8 cellular contexts compared by ENCODE assay signal in the genomic region with DNA sequence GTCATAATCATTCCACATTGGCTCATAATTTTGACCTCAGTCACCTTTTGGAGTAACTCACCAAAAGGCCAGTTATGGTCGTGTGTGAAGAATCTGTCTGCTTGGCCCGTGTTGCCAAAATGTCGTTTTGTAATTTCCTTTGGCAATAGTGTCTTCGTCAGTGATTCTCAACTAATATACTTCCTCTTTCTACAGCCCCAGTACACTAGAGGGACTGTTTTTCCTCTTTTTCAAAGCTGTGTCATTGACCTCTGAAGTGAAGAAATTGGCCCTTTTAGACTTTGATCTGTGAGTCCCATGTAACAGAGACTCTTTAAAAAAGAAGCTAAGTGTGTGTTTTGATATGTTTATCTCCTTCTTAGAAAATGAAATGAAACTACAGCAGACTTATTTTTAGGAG. TPM values are rescaled to one million over a fixed set of nuclear protein-coding genes. Genes with fewer than 3 reads are reported as not detected.
DNase-seq lines count a peak whose midpoint lies in the region; ATAC-seq, FAIRE-seq and TF ChIP-seq lines count a peak whose summit lies in the region.

No MANE protein-coding gene starts in this region.

- H3K9me3 Mint-ChIP-seq in IgD-negative memory B cell (no peaks in the 10 kb centered on the region), astrocyte (ENCODE audit: unreplicated experiment) (no peaks in the 10 kb centered on the region)

- H3K79me2 ChIP-seq in astrocyte (ENCODE audit: insufficient read depth, low read length) (peaks cover 86% of the 10 kb centered on the region), HepG2 (ENCODE audit: insufficient read depth, low read length) (peaks cover 91% of the 10 kb centered on the region)

- H2AFZ ChIP-seq in astrocyte (ENCODE audit: low read depth, low read length) (no peak overlapping the region), HepG2 (ENCODE audit: low read length) (no peak overlapping the region)

- no peak overlapping the region for H3K4me3 ChIP-seq in astrocyte (ENCODE audit: insufficient read depth, low read depth, low read length)
- H3K4me3 ChIP-seq in HepG2 (replicated peaks in 1 of 3; ENCODE audit: insufficient read depth in 1 of 3, low read depth in 2 of 3, low read length in 3 of 3): peak overlapping the region in 2 of 3 experiments; percentile 39 to 99; a peak in 2 of 6 replicates
- H3K4me3 ChIP-seq in transverse colon: peak overlapping the region in 1 of 4 donors; percentile 72
- no peak overlapping the region for H3K4me3 ChIP-seq in H7 (ENCODE audit: insufficient read depth, low read depth, low read length)

- no peaks in the 10 kb centered on the region for H3K27me3 Mint-ChIP-seq in IgD-negative memory B cell
- no peaks in the 10 kb centered on the region for H3K27me3 Mint-ChIP-seq in astrocyte (ENCODE audit: low read depth, unreplicated experiment)

- CTCF ChIA-PET in HepG2 (lab: Yijun Ruan, JAX; ENCODE audit: low intra/inter-chr PET ratio, low total read pairs): no interaction called here

- BruUV-seq in HepG2 (replicated peaks; lab: Mats Ljungman, UMichigan): no TSS peak

- H3K4me1 Mint-ChIP-seq in IgD-negative memory B cell (peaks cover 25 to 60% (median 40%) of the 10 kb centered on the region in 3 donors), astrocyte (ENCODE audit: low read depth, unreplicated experiment) (peaks cover 28% of the 10 kb centered on the region)

- POLR2A ChIA-PET in HepG2 (lab: Yijun Ruan, JAX): interaction anchor here (0.8 kb wide), 1 partner anchor 197 kb away, joined by 3 read pairs; no protein-coding TSS in a partner anchor

- FAIRE-seq in astrocyte (lab: Jason Lieb, UNC) (no peak), HepG2 (lab: Jason Lieb, UNC) (peak; percentile 91)

- intact Hi-C loops in HepG2 (cut with micrococcal nuclease; ENCODE audit: unreplicated experiment): loop anchor here (10.0 kb wide), 1 partner anchor 149 kb away; no protein-coding TSS in a partner anchor
- intact Hi-C loops in transverse colon (cut with DNase I; ENCODE audit: low total_unique reads): no loop called here

- TF ChIP-seq EP300 in HepG2 (IDR thresholded peaks at IDR 0.05; ENCODE audit: low read depth in 2 of 2, low read length in 2 of 2) (peak in 1 of 2 experiments; percentile 79; a peak in 2 of 4 replicates), HepG2 (CRISPR knock-in tag; IDR thresholded peaks at IDR 0.05; ENCODE audit: borderline replicate concordance) (no peak), transverse colon (IDR thresholded peaks at IDR 0.05; ENCODE audit: low read depth) (no peak)

- H3K36me3 Mint-ChIP-seq in IgD-negative memory B cell: peaks cover 3% of the 10 kb centered on the region
- H3K36me3 Mint-ChIP-seq in astrocyte (ENCODE audit: low read depth, unreplicated experiment): peaks cover 13% of the 10 kb centered on the region

- H3K27ac ChIP-seq in astrocyte (ENCODE audit: low read depth, low read length) (peak overlapping the region; percentile 71), HepG2 (ENCODE audit: extremely low read length, insufficient read depth, low read length) (peak overlapping the region; percentile 53), transverse colon (peak overlapping the region; percentile 98 to 100 (median 99))

- H3K4me3 Mint-ChIP-seq in IgD-negative memory B cell (peak overlapping the region; percentile 51 to 84 (median 72)), astrocyte (ENCODE audit: unreplicated experiment) (peak overlapping the region; percentile 2)

- TF ChIP-seq RAD21 in HepG2 (CRISPR knock-in tag; IDR thresholded peaks at IDR 0.05): no peak

- H3K36me3 ChIP-seq in astrocyte (ENCODE audit: insufficient read depth, low read length): peaks cover 10% of the 10 kb centered on the region
- peaks cover 15 to 46% of the 10 kb centered on the region in 2 experiments for H3K36me3 ChIP-seq in HepG2 (replicated peaks in 1 of 2; ENCODE audit: control insufficient read depth in 1 of 2, insufficient read depth in 2 of 2, low read length in 2 of 2)
- peaks cover 0 to 32% (median 7%) of the 10 kb centered on the region in 4 donors for H3K36me3 ChIP-seq in transverse colon
- no peaks in the 10 kb centered on the region; the same call in 1 of the 2 replicates for H3K36me3 ChIP-seq in H7 (replicated peaks; ENCODE audit: control insufficient read depth, insufficient read depth, low read length)

- TF ChIP-seq POLR2A in HepG2 (IDR thresholded peaks at IDR 0.05; ENCODE audit: insufficient read depth in 1 of 2, low read depth in 2 of 2, low read length in 2 of 2): no peak
- TF ChIP-seq POLR2A in transverse colon (IDR thresholded peaks at IDR 0.05): no peak

- 2% methylated on average over 4 of the region's 4 CpGs for WGBS in HepG2 (ENCODE audit: low lambda C conversion rate)
- WGBS in transverse colon (ENCODE audit: low coverage in 1 of 2), 2 donors: 0 to 3% methylated on average over 4 of the region's 4 CpGs

- no peaks in the 10 kb centered on the region for H3K27me3 ChIP-seq in astrocyte (ENCODE audit: insufficient read depth, low read length)
- H3K27me3 ChIP-seq in HepG2 (ENCODE audit: control insufficient read depth in 1 of 2, insufficient read depth in 2 of 2, low read length in 2 of 2): no peaks in the 10 kb centered on the region; a peak in 1 of 5 replicates
- H3K27me3 ChIP-seq in transverse colon: no peaks in the 10 kb centered on the region
- H3K27me3 ChIP-seq in H7 (ENCODE audit: control insufficient read depth, insufficient read depth, low read length): peaks cover 9% of the 10 kb centered on the region

- TF ChIP-seq CTCF in GM10266 (IDR thresholded peaks at IDR 0.05; ENCODE audit: control insufficient read depth, insufficient read depth, low read depth, missing control alignments) (peak; percentile 12), astrocyte (IDR thresholded peaks at IDR 0.05; ENCODE audit: insufficient read depth, low read depth, low read length) (no peak), HepG2 (CRISPR knock-in tag; IDR thresholded peaks at IDR 0.05) (peak; percentile 50), transverse colon (IDR thresholded peaks at IDR 0.05) (no peak)

- H3K4me2 ChIP-seq in astrocyte (ENCODE audit: low read length) (peak overlapping the region; percentile 99), HepG2 (ENCODE audit: low read depth, low read length) (peak overlapping the region; percentile 94)

- H4K20me1 ChIP-seq in astrocyte (ENCODE audit: insufficient read depth, low read length) (peaks cover 56% of the 10 kb centered on the region), HepG2 (ENCODE audit: insufficient read depth, low read length) (peaks cover 54% of the 10 kb centered on the region)

- H3K4me1 ChIP-seq in astrocyte (ENCODE audit: insufficient read depth, low read length) (peaks cover 36% of the 10 kb centered on the region), HepG2 (ENCODE audit: insufficient read depth, low read length) (peaks cover 51% of the 10 kb centered on the region), transverse colon (peaks cover 27 to 75% (median 47%) of the 10 kb centered on the region in 4 donors)

- 0 out of 3 replicates have a peak, but pooled peaks have one; percentile 6 for ATAC-seq in HepG2

- peak overlapping the region; percentile 51 for H3K9ac ChIP-seq in astrocyte (ENCODE audit: low read length)
- peak overlapping the region; percentile 45; the same call in 1 of the 2 replicates for H3K9ac ChIP-seq in HepG2 (ENCODE audit: insufficient read depth, low read depth, low read length)

- H3K27ac Mint-ChIP-seq in IgD-negative memory B cell (peak overlapping the region; percentile 55 to 96 (median 91)), astrocyte (ENCODE audit: unreplicated experiment) (no peak overlapping the region)

- in situ Hi-C loops in HepG2 (cut with HindIII; ENCODE audit: extremely low pct_ligation_motif_present, low pct_unique_long_range_greater_than_20kb): no loop called here
- in situ Hi-C loops in transverse colon (cut with MboI; ENCODE audit: low pct_ligation_motif_present in 1 of 4, low pct_unique_long_range_greater_than_20kb in 1 of 4, low sequenced_read_pairs in 3 of 4): loop anchor here in 1 of 4 donors (25.0 kb wide), 1 partner anchor 96 kb away; no protein-coding TSS in a partner anchor

- H3K9me3 ChIP-seq in astrocyte (ENCODE audit: insufficient read depth, low read depth, low read length): no peaks in the 10 kb centered on the region
- H3K9me3 ChIP-seq in HepG2 (ENCODE audit: low read length): no peaks in the 10 kb centered on the region
- H3K9me3 ChIP-seq in transverse colon: no peaks in the 10 kb centered on the region

- DNase-seq in GM10266 (ENCODE audit: extremely low spot score) (no peak), astrocyte (ENCODE audit: low read depth) (peak; percentile 53), HepG2 (ENCODE audit: low spot score) (peak; percentile 81), transverse colon (peak; percentile 36), NCI-H345 (lab: John Stamatoyannopoulos, UW) (no peak), H7 (no peak), NCI-H510A (lab: John Stamatoyannopoulos, UW) (no peak)

TF ChIP-seq in HepG2, 621 proteins besides CTCF, POLR2A, EP300 and RAD21 (continues in another document):
- TF ChIP-seq MEIS1 (CRISPR knock-in tag; IDR thresholded peaks at IDR 0.05; ENCODE audit: borderline replicate concordance): no peak

RNA-seq across cellular contexts. Expression of a gene that starts 5.2 kb away (rescaled TPM):
- polyA plus RNA-seq in IgD-negative memory B cell (15.5 TPM), HepG2 (2011; rRNA removed) (21.3 and 22.5 TPM in 2 replicates)
- total RNA-seq in astrocyte (35.0 and 37.3 TPM in 2 replicates), HepG2 (2016; rRNA removed; fragmentation: Illumina TruSeq; extraction: Trizol) (16.0 and 16.9 TPM in 2 replicates), transverse colon (10 to 100 TPM; 29.9 to 66.1 (median 59.1) TPM)
- 32.6 and 35.1 TPM in 2 replicates for total RNA-seq in HepG2 (2016; cell fraction: cytosol; rRNA removed; fragmentation: Illumina TruSeq; extraction: Trizol; ENCODE audit: low read depth)
- 15.7 and 15.9 TPM in 2 replicates for total RNA-seq in HepG2 (2016; cell fraction: insoluble cytoplasmic fraction; rRNA removed; fragmentation: Illumina TruSeq; extraction: Trizol)
- 26.2 and 29.7 TPM in 2 replicates for total RNA-seq in HepG2 (2016; cell fraction: membrane; rRNA removed; fragmentation: Illumina TruSeq; extraction: Trizol)
- 14.0 and 14.8 TPM in 2 replicates for total RNA-seq in HepG2 (2016; cell fraction: nucleus; rRNA removed; fragmentation: Illumina TruSeq; extraction: Trizol)
- 14.1 and 14.6 TPM in 2 replicates for polyA plus RNA-seq in HepG2 (2011; cell fraction: cytosol; rRNA removed)
- 17.2 and 17.5 TPM in 2 replicates for polyA plus RNA-seq in HepG2 (2011; cell fraction: nucleus; rRNA removed)
- 16.0 and 18.2 TPM in 2 replicates for polyA plus RNA-seq in HepG2 (2012)
- 0.35 and 0.42 TPM in 2 replicates for polyA plus RNA-seq in HepG2 (2016; cell fraction: cytosol; fragmentation: Illumina TruSeq; extraction: Trizol; ENCODE audit: low read depth)
- polyA plus RNA-seq in HepG2 (2016; cell fraction: insoluble cytoplasmic fraction; fragmentation: Illumina TruSeq; extraction: Trizol; ENCODE audit: low read depth): 11.8 and 12.6 TPM in 2 replicates
- 1.3 and 1.4 TPM in 2 replicates for polyA plus RNA-seq in HepG2 (2016; cell fraction: membrane; fragmentation: Illumina TruSeq; extraction: Trizol; ENCODE audit: low read depth)
- polyA plus RNA-seq in HepG2 (2016; cell fraction: nucleus; fragmentation: Illumina TruSeq; extraction: Trizol; ENCODE audit: insufficient read depth, low read depth): 10.9 and 12.0 TPM in 2 replicates
- 76.4 and 181 TPM in 2 replicates for polyA minus RNA-seq in HepG2 (2011; rRNA and poly(A)+ RNA removed; ENCODE audit: low replicate concordance)
- polyA minus RNA-seq in HepG2 (2011; cell fraction: cytosol; rRNA and poly(A)+ RNA removed): 34.7 and 39.1 TPM in 2 replicates
- polyA minus RNA-seq in HepG2 (2011; cell fraction: nucleus; rRNA and poly(A)+ RNA removed): 43.9 and 53.5 TPM in 2 replicates
- total RNA-seq in H7 (2014; rRNA removed; shearing (Covaris generic)): 10.9 and 14.0 TPM in 2 replicates

Comparison
In these comparisons a context has a peak if more than half of its experiments do, and no peak if none do; other contexts are left out.
1. DNase-seq: peak in astrocyte (single experiment), HepG2 (single experiment) and transverse colon (single experiment); none in GM10266 (single experiment), NCI-H345 (single experiment), H7 (single experiment) and NCI-H510A (single experiment).
2. CTCF ChIP-seq: peak in GM10266 (single experiment) and HepG2 (single experiment); none in astrocyte (single experiment) and transverse colon (0 of 5).
3. H3K4me3 ChIP-seq: peak in HepG2 (2 of 3); none in astrocyte (single experiment) and H7 (single experiment).
4. Peak in every context shown above with its lines, with median percentiles within 50 percentile points of each other: H3K27ac ChIP-seq.